15 cellular contexts compared by ENCODE assay signal in genomic region chr9:82524407-82524806, GRCh38.
DNase-seq lines count a peak whose midpoint lies in the region; ATAC-seq and TF ChIP-seq lines count a peak whose summit lies in the region.
"Had no signal": no experiment of that assay in that cellular context is flagged by ENCODE, and none has a peak within 500 bp of the region (broad histone marks: within the 10 kb centered on the region; RNA-seq: fewer than 3 reads in every experiment).

No MANE protein-coding gene starts in this region.

- DNase-seq in BE2C (no peak), H7 (peak; percentile 1), WTC11 (ENCODE audit: low spot score) (no peak), iPS-NIHi11 (ENCODE audit: low spot score) (peak; percentile 8), cardiac septum (ENCODE audit: low spot score) (no peak), superior temporal gyrus (ENCODE audit: extremely low spot score) (no peak)
- no peak for DNase-seq in stimulated activated CD8-positive, alpha-beta memory T cell treated with anti-CD3 and anti-CD28 coated beads, Interleukin-4, amount 100 ng/mL, for 48 hours
- DNase-seq: CD4-positive, CD25-positive, alpha-beta regulatory T cell; DMS53; GF-D8; HFFc6 had no signal

- H3K27me3 ChIP-seq in BE2C (no peaks in the 10 kb centered on the region), H7 (ENCODE audit: control insufficient read depth, insufficient read depth, low read length) (no peaks in the 10 kb centered on the region)

- H3K9me3 ChIP-seq in BE2C, result no peaks in the 10 kb centered on the region; the same call in 1 of the 2 replicates
- H3K9me3 ChIP-seq: HAP-1 had no signal

- peak; percentile 14; the same call in 1 of the 2 replicates for TF ChIP-seq CTCF in BE2C (IDR thresholded peaks at IDR 0.05; ENCODE audit: low read depth, low read length)
- TF ChIP-seq CTCF in WTC11 (IDR thresholded peaks at IDR 0.05), result no peak

- H3K4me3 Mint-ChIP-seq in WTC11, result no peak overlapping the region
- H3K4me3 Mint-ChIP-seq: CD4-positive, CD25-positive, alpha-beta regulatory T cell; HFFc6 had no signal

- H3K4me1 Mint-ChIP-seq in WTC11, result no peaks in the 10 kb centered on the region
- H3K4me1 Mint-ChIP-seq: CD4-positive, CD25-positive, alpha-beta regulatory T cell had no signal

- H3K36me3 Mint-ChIP-seq in WTC11, result peaks cover 20% of the 10 kb centered on the region
- H3K36me3 Mint-ChIP-seq: CD4-positive, CD25-positive, alpha-beta regulatory T cell had no signal

- CTCF ChIA-PET in WTC11 (lab: Charles Lee), result interaction anchor here (1.5 kb wide), 1 partner anchor 82 kb away, joined by 7 read pairs; no protein-coding TSS in a partner anchor

- no peaks in the 10 kb centered on the region for H3K4me1 ChIP-seq in BE2C
- H3K4me1 ChIP-seq: A549, HAP-1 had no signal

- H3K27ac Mint-ChIP-seq in WTC11, result no peak overlapping the region
- H3K27ac Mint-ChIP-seq: CD4-positive, CD25-positive, alpha-beta regulatory T cell; HFFc6 had no signal

- intact Hi-C loops in cardiac septum (cut with DNase I), result no loop called here

- POLR2A ChIA-PET in WTC11 (lab: Charles Lee), result no interaction called here

- no peaks in the 10 kb centered on the region for H3K27me3 Mint-ChIP-seq in WTC11 (ENCODE audit: low read depth)
- H3K27me3 Mint-ChIP-seq: CD4-positive, CD25-positive, alpha-beta regulatory T cell had no signal

- peak; percentile 58 for ATAC-seq in WTC11
- no peak for ATAC-seq in GM18873 (IDR thresholded peaks at IDR 0.05; ENCODE audit: low FRiP score, unreplicated experiment)
- ATAC-seq: A549, K562 had no signal

- peaks cover 29% of the 10 kb centered on the region for H3K9me3 Mint-ChIP-seq in WTC11

- H3K36me3 ChIP-seq in BE2C (no peaks in the 10 kb centered on the region), H7 (replicated peaks; ENCODE audit: control insufficient read depth, insufficient read depth, low read length) (no peaks in the 10 kb centered on the region)
- H3K36me3 ChIP-seq: HAP-1 had no signal

- H3K4me3 ChIP-seq in BE2C (ENCODE audit: low read depth, low read length) (no peak overlapping the region), H7 (ENCODE audit: insufficient read depth, low read depth, low read length) (no peak overlapping the region)
- H3K4me3 ChIP-seq: A549, HAP-1, K562 had no signal

TF ChIP-seq in WTC11, 78 proteins besides CTCF, POLR2A, EP300 and RAD21:
- no peak for TF ChIP-seq SMAD4 (CRISPR knock-in tag; IDR thresholded peaks at IDR 0.05)
- no peak for TF ChIP-seq ZNF416 (CRISPR knock-in tag; IDR thresholded peaks at IDR 0.05)
- no peak for TF ChIP-seq CDX4 (CRISPR knock-in tag; IDR thresholded peaks at IDR 0.05; ENCODE audit: borderline replicate concordance)
- no peak for TF ChIP-seq CBFB (CRISPR knock-in tag; IDR thresholded peaks at IDR 0.05; ENCODE audit: low read depth)

Comparison
In these comparisons a context has a peak if more than half of its experiments do, and no peak if none do; other contexts are left out.
1. DNase-seq: peak in H7 (single experiment) and iPS-NIHi11 (single experiment); none in BE2C (single experiment), WTC11 (single experiment), cardiac septum (single experiment), superior temporal gyrus (single experiment) and stimulated activated CD8-positive, alpha-beta memory T cell treated with anti-CD3 and anti-CD28 coated beads, Interleukin-4, amount 100 ng/mL, for 48 hours (single experiment).